Comparison of ENCODE assay signal across 9 cellular contexts in the genomic region with DNA sequence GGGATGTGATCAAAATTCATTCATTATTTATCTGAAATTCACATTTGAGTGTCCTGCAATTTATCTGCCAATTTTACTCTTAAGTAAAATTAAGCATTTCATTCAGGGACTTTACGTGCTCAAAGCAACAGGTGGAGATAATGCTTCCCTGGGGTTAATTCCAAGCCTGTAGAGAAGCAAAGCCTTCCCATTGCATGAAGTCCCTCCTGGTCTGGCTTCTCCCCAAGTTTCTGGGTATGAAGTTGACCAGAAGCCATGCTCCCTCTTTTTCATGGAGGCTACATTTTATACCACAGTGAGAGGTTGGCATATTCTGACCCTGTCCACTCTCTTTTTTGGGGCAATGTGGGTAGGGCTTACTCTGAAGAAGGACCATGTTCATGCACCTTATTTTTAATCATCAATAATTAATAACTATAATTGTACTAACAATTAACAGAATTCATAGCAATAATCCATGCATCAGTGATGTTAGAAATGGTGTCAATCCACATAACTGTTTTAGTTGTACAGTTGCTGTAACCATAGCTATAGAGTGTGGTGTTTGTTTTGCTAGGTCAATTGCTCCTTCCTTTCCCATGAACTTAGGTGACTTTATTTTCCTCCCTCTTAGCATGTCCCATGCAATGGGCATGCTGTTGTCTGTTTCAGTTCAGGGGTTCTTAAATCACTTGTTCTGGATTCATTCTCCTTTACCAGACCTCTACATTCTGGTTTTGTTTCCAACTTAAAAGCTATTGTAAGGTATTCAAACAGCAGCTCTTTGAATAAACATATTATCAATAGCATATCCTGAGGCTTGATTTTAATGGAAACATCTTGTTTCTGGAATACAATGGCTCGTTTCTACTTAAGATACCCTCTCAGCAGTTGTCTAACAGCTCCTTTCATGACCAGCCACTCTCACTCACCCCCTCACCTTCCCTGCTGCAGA. TPM values are rescaled to one million over a fixed set of nuclear protein-coding genes. Genes with fewer than 3 reads are reported as not detected.
DNase-seq lines count a peak whose midpoint lies in the region; ATAC-seq and TF ChIP-seq lines count a peak whose summit lies in the region.
"Had no signal": no experiment of that assay in that cellular context is flagged by ENCODE, and none has a peak within 500 bp of the region (broad histone marks: within the 10 kb centered on the region; RNA-seq: fewer than 3 reads in every experiment).

No MANE protein-coding gene starts in this region.

- no peaks in the 10 kb centered on the region for H3K9me3 Mint-ChIP-seq in activated CD8-positive, alpha-beta T cell treated with anti-CD3 and anti-CD28 coated beads for 36 hours

- no peak for ATAC-seq in activated CD8-positive, alpha-beta T cell treated with anti-CD3 and anti-CD28 coated beads for 36 hours
- ATAC-seq in right cardiac atrium (no peak), HG03039 (IDR thresholded peaks at IDR 0.05; ENCODE audit: unreplicated experiment) (no peak), HG03442 (IDR thresholded peaks at IDR 0.05; ENCODE audit: unreplicated experiment) (no peak)

- peaks cover 42% of the 10 kb centered on the region for H3K27me3 Mint-ChIP-seq in activated CD8-positive, alpha-beta T cell treated with anti-CD3 and anti-CD28 coated beads for 36 hours

- CTCF ChIA-PET in activated CD8-positive, alpha-beta T cell treated with anti-CD3 and anti-CD28 coated beads for 36 hours (lab: Charles Lee) = interaction anchor here (1.9 kb wide), 1 partner anchor 42 kb away, joined by 4 read pairs; no protein-coding TSS in a partner anchor

- peak overlapping the region; percentile 67 for H3K4me3 Mint-ChIP-seq in activated CD8-positive, alpha-beta T cell treated with anti-CD3 and anti-CD28 coated beads for 36 hours

- peaks cover 11% of the 10 kb centered on the region for H3K4me1 ChIP-seq in right cardiac atrium (ENCODE audit: control insufficient read depth, insufficient read depth, low read length)

- H3K27me3 ChIP-seq in H7 (ENCODE audit: control insufficient read depth, insufficient read depth, low read length) = peaks cover 18% of the 10 kb centered on the region
- H3K27me3 ChIP-seq in right cardiac atrium (ENCODE audit: control insufficient read depth, insufficient read depth) = no peaks in the 10 kb centered on the region

- peak overlapping the region; percentile 94 for H3K27ac ChIP-seq in right cardiac atrium (ENCODE audit: low read length)

- DNase-seq in H7 (no peak), right cardiac atrium (no peak), skeletal muscle cell (ENCODE audit: low read depth) (no peak), HT-29 (ENCODE audit: low spot score) (no peak), GOT3 (lab: John Stamatoyannopoulos, UW) (no peak)
- no peak for DNase-seq in activated CD8-positive, alpha-beta T cell treated with anti-CD3 and anti-CD28 coated beads for 36 hours
- DNase-seq: NCI-H446 treated with DMSO at 0.1 percent for 48 hours had no signal

- peaks cover 12% of the 10 kb centered on the region for H3K4me1 Mint-ChIP-seq in activated CD8-positive, alpha-beta T cell treated with anti-CD3 and anti-CD28 coated beads for 36 hours (ENCODE audit: low read depth)

- intact Hi-C loops in activated CD8-positive, alpha-beta T cell treated with anti-CD3 and anti-CD28 coated beads for 36 hours (cut with micrococcal nuclease) = no loop called here
- intact Hi-C loops in right cardiac atrium (cut with DNase I) = loop anchor here in 1 of 4 donors (10.0 kb wide), 1 partner anchor 68 kb away; no protein-coding TSS in a partner anchor

- whole genome bisulfite sequencing in right cardiac atrium = 7% methylated on average over 2 of the region's 2 CpGs

- no peak overlapping the region for H3K27ac Mint-ChIP-seq in activated CD8-positive, alpha-beta T cell treated with anti-CD3 and anti-CD28 coated beads for 36 hours

- no peak for TF ChIP-seq CTCF in activated CD8-positive, alpha-beta T cell treated with anti-CD3 and anti-CD28 coated beads for 36 hours (IDR thresholded peaks at IDR 0.05)

- H3K9me3 ChIP-seq in right cardiac atrium (ENCODE audit: control insufficient read depth, low read length) = no peaks in the 10 kb centered on the region

- POLR2A ChIA-PET in activated CD8-positive, alpha-beta T cell treated with anti-CD3 and anti-CD28 coated beads for 36 hours (lab: Charles Lee) = interaction anchor here (1.2 kb wide), 1 partner anchor 27 kb away, joined by 3 read pairs; no protein-coding TSS in a partner anchor

- no peaks in the 10 kb centered on the region for H3K36me3 Mint-ChIP-seq in activated CD8-positive, alpha-beta T cell treated with anti-CD3 and anti-CD28 coated beads for 36 hours (ENCODE audit: low read depth)

- no peaks in the 10 kb centered on the region for H3K36me3 ChIP-seq in H7 (replicated peaks; ENCODE audit: control insufficient read depth, insufficient read depth, low read length)

- H3K4me3 ChIP-seq in H7 (ENCODE audit: insufficient read depth, low read depth, low read length) (peak overlapping the region; percentile 75), right cardiac atrium (ENCODE audit: low read length) (peak overlapping the region; percentile 72), skeletal muscle cell (ENCODE audit: low read depth, low read length) (peak overlapping the region; percentile 82)

RNA-seq across cellular contexts. Expression of a gene that starts 1.5 kb away (rescaled TPM):
- total RNA-seq in H7 (2014; rRNA removed; shearing (Covaris generic)) = 1.1 and 2.1 TPM in 2 replicates
- not detected for total RNA-seq in activated CD8-positive, alpha-beta T cell treated with anti-CD3 and anti-CD28 coated beads for 36 hours
- total RNA-seq in right cardiac atrium = 10 to 100 TPM; 32.0 to 45.8 (median 33.4) TPM
- polyA plus RNA-seq in right cardiac atrium = 24.2 TPM
- not detected in 2 replicates for total RNA-seq in HT-29 (2014; rRNA removed; shearing (Covaris generic))

Comparison
In these comparisons a context has a peak if more than half of its experiments do, and no peak if none do; other contexts are left out.
1. RNA of a gene that starts 1.5 kb away (total RNA-seq): 32.0 to 45.8 TPM in right cardiac atrium; 1.1 to 2.1 TPM in H7, not detected in activated CD8-positive, alpha-beta T cell treated with anti-CD3 and anti-CD28 coated beads for 36 hours and not detected in HT-29; every median in the first group is over 10 times any median in the second.
2. Peak in every context shown above with its lines, with median percentiles within 50 percentile points of each other: H3K4me3 ChIP-seq.